17 cellular contexts compared by ENCODE assay signal in the genomic region with DNA sequence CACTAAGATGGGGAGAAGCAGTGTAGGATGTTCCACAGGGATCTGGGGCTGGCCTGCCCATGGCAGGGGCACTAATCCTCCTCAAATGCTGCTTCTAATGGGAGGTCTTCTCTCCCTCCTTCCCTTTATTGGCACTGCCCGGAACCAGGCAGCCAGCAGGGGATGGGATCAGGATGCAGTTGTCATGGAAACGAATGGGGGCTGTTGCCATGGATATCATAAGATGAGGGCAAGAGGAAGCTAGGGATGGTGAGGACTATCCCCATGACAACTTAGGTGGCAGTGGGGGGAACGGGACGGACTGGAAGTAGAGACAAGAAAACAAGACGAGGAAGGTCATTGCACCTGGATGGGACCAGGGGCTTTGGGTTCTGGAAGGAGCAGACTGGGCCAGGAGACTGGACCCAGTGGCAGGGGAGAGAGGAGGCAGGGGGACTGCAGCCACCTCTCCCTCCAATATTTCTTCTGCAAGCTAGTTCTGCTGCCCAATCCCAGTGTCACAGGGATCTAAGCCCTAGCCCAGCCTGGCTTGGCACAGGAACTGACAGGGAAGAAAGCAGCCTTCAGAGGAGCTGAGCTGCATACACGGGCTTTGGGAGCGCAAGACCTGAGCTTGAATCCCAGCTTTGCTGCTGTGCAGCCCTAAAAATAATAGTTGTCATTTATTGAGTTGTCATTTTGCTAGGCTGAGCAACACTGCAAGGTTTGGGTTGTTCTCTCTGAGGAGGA. TPM values are rescaled to one million over a fixed set of nuclear protein-coding genes. Genes with fewer than 3 reads are reported as not detected.
DNase-seq lines count a peak whose midpoint lies in the region; ATAC-seq, FAIRE-seq and TF ChIP-seq lines count a peak whose summit lies in the region.
"Had no signal": no experiment of that assay in that cellular context is flagged by ENCODE, and none has a peak within 500 bp of the region (broad histone marks: within the 10 kb centered on the region; RNA-seq: fewer than 3 reads in every experiment).

No MANE protein-coding gene starts in this region.

- no peak overlapping the region for H3K27ac Mint-ChIP-seq in activated CD4-positive, alpha-beta memory T cell treated with anti-CD3 and anti-CD28 coated beads, Interleukin-2, amount 10 ng/mL, durations not matched to agents 7 days and 5 days
- H3K27ac Mint-ChIP-seq in activated CD4-positive, alpha-beta memory T cell treated with anti-CD3 and anti-CD28 coated beads for 36 hours: no peak overlapping the region
- H3K27ac Mint-ChIP-seq: GM23338 had no signal

- H3K9me3 Mint-ChIP-seq in activated CD4-positive, alpha-beta memory T cell treated with anti-CD3 and anti-CD28 coated beads, Interleukin-2, amount 10 ng/mL, durations not matched to agents 7 days and 5 days: no peaks in the 10 kb centered on the region
- no peaks in the 10 kb centered on the region for H3K9me3 Mint-ChIP-seq in activated CD4-positive, alpha-beta memory T cell treated with anti-CD3 and anti-CD28 coated beads for 36 hours
- H3K9me3 Mint-ChIP-seq: activated CD4-positive, alpha-beta T cell treated with anti-CD3 and anti-CD28 coated beads, Interleukin-2, amount 10 ng/mL, durations not matched to agents 7 days and 5 days; neural crest cell had no signal

- H3K9ac ChIP-seq in IMR-90 (ENCODE audit: low read depth, low read length) (no peak overlapping the region), K562 (ENCODE audit: insufficient read depth in 1 of 2, low read depth in 2 of 2, low read length in 2 of 2) (peak overlapping the region in 1 of 2 experiments; percentile 61; a peak in 1 of 4 replicates)

- 0 out of 4 replicates have a peak overlapping the region, but pooled peaks of 1 of the 2 experiments have one; percentile 11 for H4K8ac ChIP-seq in IMR-90 (ENCODE audit: low read depth in 2 of 2, low read length in 2 of 2)

- no peaks in the 10 kb centered on the region; the same call in 1 of the 3 replicates for H3K79me2 ChIP-seq in K562 (ENCODE audit: control insufficient read depth, insufficient read depth, low read length)

- H3K9me3 ChIP-seq in IMR-90 (ENCODE audit: control insufficient read depth, insufficient read depth, low read length) (no peaks in the 10 kb centered on the region), K562 (replicated peaks; ENCODE audit: control insufficient read depth, insufficient read depth, low read depth, low read length) (no peaks in the 10 kb centered on the region), neutrophil (no peaks in the 10 kb centered on the region)
- H3K9me3 ChIP-seq: Caco-2, SJSA1 had no signal

- BruUV-seq in IMR-90 (replicated peaks; lab: Mats Ljungman, UMichigan): no TSS peak
- no TSS peak for BruUV-seq in K562 (replicated peaks; lab: Mats Ljungman, UMichigan)

- peaks cover 32% of the 10 kb centered on the region; the same call in 1 of the 2 replicates for H3K27me3 ChIP-seq in IMR-90 (ENCODE audit: control insufficient read depth, insufficient read depth, low read length)
- H3K27me3 ChIP-seq in K562 (ENCODE audit: control insufficient read depth in 2 of 2, insufficient read depth in 2 of 2, low read length in 2 of 2): no peaks in the 10 kb centered on the region
- peaks cover 14% of the 10 kb centered on the region for H3K27me3 ChIP-seq in neutrophil
- H3K27me3 ChIP-seq: SJSA1 had no signal

- DNase-seq in activated CD4-positive, alpha-beta memory T cell treated with anti-CD3 and anti-CD28 coated beads, Interleukin-2, amount 10 ng/mL, durations not matched to agents 7 days and 5 days: no peak
- DNase-seq in activated CD4-positive, alpha-beta memory T cell treated with anti-CD3 and anti-CD28 coated beads for 36 hours: no peak
- no peak for DNase-seq in IMR-90
- no peak for DNase-seq in K562 (ENCODE audit: extremely low read depth in 1 of 4, low spot score in 3 of 4)
- DNase-seq in NCI-H2171 (lab: John Stamatoyannopoulos, UW): no peak
- DNase-seq in GM19238 (ENCODE audit: insufficient read length, low spot score): no peak
- DNase-seq: activated effector memory CD4-positive, alpha-beta T cell treated with Interleukin-2 at 50 U/mL for 16 hours; Caco-2; Karpas-422; NCI-H345; retina had no signal

- no peak overlapping the region for H3K23ac ChIP-seq in IMR-90 (ENCODE audit: low read depth, low read length)

- H2BK15ac ChIP-seq in IMR-90 (ENCODE audit: low read depth, low read length): no peak overlapping the region

- CTCF ChIA-PET in activated CD4-positive, alpha-beta memory T cell treated with anti-CD3 and anti-CD28 coated beads, Interleukin-2, amount 10 ng/mL, durations not matched to agents 7 days and 5 days (lab: Charles Lee): interaction anchor here (1.0 to 1.4 kb wide), 4 partner anchors 10 to 20 kb away, joined by 3 to 4 read pairs (median 3); no protein-coding TSS in a partner anchor
- CTCF ChIA-PET in activated CD4-positive, alpha-beta memory T cell treated with anti-CD3 and anti-CD28 coated beads for 36 hours (lab: Charles Lee): interaction anchor here (1.4 to 1.5 kb wide), 2 partner anchors 22 to 23 kb away, joined by 3 to 4 read pairs; no protein-coding TSS in a partner anchor
- CTCF ChIA-PET in IMR-90 (lab: Yijun Ruan, JAX) (interaction anchor here (0.6 kb wide), 1 partner anchor 15 kb away, joined by 3 read pairs; no protein-coding TSS in a partner anchor), K562 (lab: Yijun Ruan, JAX; ENCODE audit: low intra/inter-chr PET ratio) (no interaction called here)

- H3K27ac ChIP-seq in IMR-90 (ENCODE audit: insufficient read depth, low read length) (no peak overlapping the region), K562 (ENCODE audit: extremely low read depth, low read depth, low read length) (no peak overlapping the region), neutrophil (peak overlapping the region; percentile 35)
- H3K27ac ChIP-seq: SJSA1 had no signal

- H3K4me3 ChIP-seq in IMR-90 (ENCODE audit: insufficient read depth, low read depth, low read length) (no peak overlapping the region), K562 (no peak overlapping the region), neutrophil (ENCODE audit: low read depth in 1 of 2, low read length in 1 of 2) (no peak overlapping the region)
- H3K4me3 ChIP-seq: GM23338, SJSA1 had no signal

- TF ChIP-seq CTCF in IMR-90 (conservative IDR thresholded peaks at IDR 0.05; ENCODE audit: low read depth, low read length) (no peak), K562 (IDR thresholded peaks at IDR 0.05 in 2 of 3, conservative IDR thresholded peaks at IDR 0.05 in 1 of 3; ENCODE audit: insufficient read depth in 2 of 3, low read depth in 1 of 3, low read length in 3 of 3) (no peak), neutrophil (IDR thresholded peaks at IDR 0.05) (no peak)

- no peak overlapping the region for H4K5ac ChIP-seq in IMR-90 (ENCODE audit: low read depth, low read length)

- peaks cover 23% of the 10 kb centered on the region; the same call in 1 of the 2 replicates for H4K20me1 ChIP-seq in IMR-90 (ENCODE audit: insufficient read depth, low read length)
- no peaks in the 10 kb centered on the region for H4K20me1 ChIP-seq in K562 (replicated peaks; ENCODE audit: control insufficient read depth, insufficient read depth, low read length)

- no peak overlapping the region for H2BK5ac ChIP-seq in IMR-90 (ENCODE audit: low read depth, low read length, poor library complexity, severe bottlenecking)

- no peak overlapping the region for H3K56ac ChIP-seq in IMR-90 (ENCODE audit: extremely low read depth, insufficient read depth, low read length)

- 80% methylated on average over 2 of the region's 7 CpGs; no CpG with 5 or more reads in 1 of the 2 experiments for WGBS in IMR-90 (ENCODE audit: extremely low coverage in 2 of 2, insufficient read length in 1 of 2), 2 experiments
- WGBS in K562 (ENCODE audit: insufficient coverage, low coverage, missing lambda C conversion rate): 66% methylated on average over 6 of the region's 7 CpGs

- peaks cover 3% of the 10 kb centered on the region for H3K27me3 Mint-ChIP-seq in activated CD4-positive, alpha-beta memory T cell treated with anti-CD3 and anti-CD28 coated beads, Interleukin-2, amount 10 ng/mL, durations not matched to agents 7 days and 5 days
- no peaks in the 10 kb centered on the region for H3K27me3 Mint-ChIP-seq in activated CD4-positive, alpha-beta memory T cell treated with anti-CD3 and anti-CD28 coated beads for 36 hours

- intact Hi-C loops in activated CD4-positive, alpha-beta memory T cell treated with anti-CD3 and anti-CD28 coated beads for 36 hours (cut with micrococcal nuclease): no loop called here
- intact Hi-C loops in IMR-90 (cut with micrococcal nuclease): no loop called here
- intact Hi-C loops in K562 (cut with micrococcal nuclease): no loop called here

- H3K18ac ChIP-seq in IMR-90 (ENCODE audit: low read depth, low read length): no peak overlapping the region

- H3K4me2 ChIP-seq in IMR-90 (ENCODE audit: low read depth, low read length) (no peak overlapping the region), K562 (ENCODE audit: insufficient read depth, low read length) (peak overlapping the region; percentile 43; the same call in 1 of the 2 replicates)
- H3K4me2 ChIP-seq: GM23338 had no signal

- in situ Hi-C loops in IMR-90 (cut with MboI; ENCODE audit: low sequenced_read_pairs) (no loop called here), K562 (cut with MboI) (no loop called here)

- H3K14ac ChIP-seq in IMR-90 (replicated peaks; ENCODE audit: low read depth, low read length): no peak overlapping the region

- TF ChIP-seq EP300 in K562 (IDR thresholded peaks at IDR 0.05; ENCODE audit: low read length): no peak

- peak overlapping the region; percentile 11; the same call in 1 of the 2 replicates for H2BK20ac ChIP-seq in IMR-90 (ENCODE audit: low read depth, low read length)

- H2AFZ ChIP-seq in IMR-90 (replicated peaks; ENCODE audit: low read length, poor library complexity) (no peak overlapping the region), K562 (ENCODE audit: low read depth, low read length) (peak overlapping the region; percentile 65; the same call in 1 of the 2 replicates)
- H2AFZ ChIP-seq: GM23338 had no signal

- peak overlapping the region; percentile 39; the same call in 1 of the 2 replicates for H2AK5ac ChIP-seq in IMR-90 (ENCODE audit: low read depth, low read length)

- no peaks in the 10 kb centered on the region for H3K36me3 ChIP-seq in IMR-90 (ENCODE audit: control insufficient read depth, insufficient read depth, low read length)
- peaks cover 2% of the 10 kb centered on the region; the same call in 1 of the 3 replicates for H3K36me3 ChIP-seq in K562 (ENCODE audit: control insufficient read depth, insufficient read depth, low read length)
- no peaks in the 10 kb centered on the region for H3K36me3 ChIP-seq in neutrophil
- H3K36me3 ChIP-seq: SJSA1 had no signal

- peaks cover 24% of the 10 kb centered on the region for H3K4me1 ChIP-seq in IMR-90 (ENCODE audit: control insufficient read depth, insufficient read depth, low read length)
- peaks cover 48 to 49% of the 10 kb centered on the region in 2 experiments; a peak in 4 of 5 replicates for H3K4me1 ChIP-seq in K562 (replicated peaks in 1 of 2; ENCODE audit: control insufficient read depth in 2 of 2, insufficient read depth in 2 of 2, low read length in 2 of 2)
- H3K4me1 ChIP-seq in neutrophil (ENCODE audit: control insufficient read depth in 1 of 2, insufficient read depth in 1 of 2, low read depth in 1 of 2, low read length in 1 of 2): peaks cover 13 to 15% of the 10 kb centered on the region in 2 experiments
- H3K4me1 ChIP-seq: Caco-2 had no signal

- peak overlapping the region; percentile 3 for H3K4me3 Mint-ChIP-seq in activated CD4-positive, alpha-beta memory T cell treated with anti-CD3 and anti-CD28 coated beads, Interleukin-2, amount 10 ng/mL, durations not matched to agents 7 days and 5 days
- H3K4me3 Mint-ChIP-seq in activated CD4-positive, alpha-beta memory T cell treated with anti-CD3 and anti-CD28 coated beads for 36 hours: no peak overlapping the region
- H3K4me3 Mint-ChIP-seq: activated CD4-positive, alpha-beta T cell treated with anti-CD3 and anti-CD28 coated beads, Interleukin-2, amount 10 ng/mL, durations not matched to agents 7 days and 5 days; GM23338; neural crest cell had no signal

- no peaks in the 10 kb centered on the region for H3K36me3 Mint-ChIP-seq in activated CD4-positive, alpha-beta memory T cell treated with anti-CD3 and anti-CD28 coated beads, Interleukin-2, amount 10 ng/mL, durations not matched to agents 7 days and 5 days (ENCODE audit: low read depth)
- no peaks in the 10 kb centered on the region for H3K36me3 Mint-ChIP-seq in activated CD4-positive, alpha-beta memory T cell treated with anti-CD3 and anti-CD28 coated beads for 36 hours

- no peak for ATAC-seq in IMR-90 (ENCODE audit: low read depth)
- no peak for ATAC-seq in K562
- no peak for ATAC-seq in GM19463 (IDR thresholded peaks at IDR 0.05; ENCODE audit: unreplicated experiment)
- ATAC-seq: GM23338 had no signal

- H3K4ac ChIP-seq in IMR-90 (ENCODE audit: low read depth, low read length): peak overlapping the region; percentile 25; the same call in 1 of the 2 replicates

- POLR2A ChIA-PET in activated CD4-positive, alpha-beta memory T cell treated with anti-CD3 and anti-CD28 coated beads, Interleukin-2, amount 10 ng/mL, durations not matched to agents 7 days and 5 days (lab: Charles Lee): interaction anchor here (1.7 to 2.4 kb wide), 2 partner anchors 10 to 37 kb away, joined by 6 to 11 read pairs; partner anchors contain the start of gene KDM5C
- POLR2A ChIA-PET in activated CD4-positive, alpha-beta memory T cell treated with anti-CD3 and anti-CD28 coated beads for 36 hours (lab: Charles Lee): interaction anchor here (1.3 kb wide), 1 partner anchor 37 kb away, joined by 5 read pairs; no protein-coding TSS in a partner anchor
- POLR2A ChIA-PET in IMR-90 (lab: Charles Lee; ENCODE audit: unreplicated experiment): no interaction called here
- POLR2A ChIA-PET in K562 (lab: Yijun Ruan, JAX): interaction anchor here (0.6 to 1.0 kb wide), 3 partner anchors 8 to 160 kb away, joined by 3 to 4 read pairs (median 4); partner anchors contain the start of genes RIBC1 and SMC1A

- TF ChIP-seq RAD21 in IMR-90 (IDR thresholded peaks at IDR 0.05; ENCODE audit: low read length): no peak
- TF ChIP-seq RAD21 in K562 (CRISPR knock-in tag; conservative IDR thresholded peaks at IDR 0.05 in 1 of 2, IDR thresholded peaks at IDR 0.05 in 1 of 2): no peak

- H3K79me1 ChIP-seq in IMR-90 (ENCODE audit: low read depth in 1 of 2, low read length in 2 of 2): peaks cover 0 to 17% of the 10 kb centered on the region in 2 experiments; a peak in 1 of 4 replicates

- peaks cover 40% of the 10 kb centered on the region for H3K4me1 Mint-ChIP-seq in activated CD4-positive, alpha-beta memory T cell treated with anti-CD3 and anti-CD28 coated beads, Interleukin-2, amount 10 ng/mL, durations not matched to agents 7 days and 5 days
- peaks cover 30% of the 10 kb centered on the region for H3K4me1 Mint-ChIP-seq in activated CD4-positive, alpha-beta memory T cell treated with anti-CD3 and anti-CD28 coated beads for 36 hours (ENCODE audit: low read depth)

- dilution Hi-C loops in IMR-90 (cut with HindIII; ENCODE audit: low sequenced_read_pairs, unreplicated experiment): no loop called here

- H2BK120ac ChIP-seq in IMR-90 (ENCODE audit: low read depth, low read length): peak overlapping the region; percentile 49; the same call in 1 of the 2 replicates

- H2AK9ac ChIP-seq in IMR-90 (replicated peaks; ENCODE audit: low read depth, low read length, poor library complexity): no peak overlapping the region

- peak overlapping the region; percentile 19; the same call in 1 of the 2 replicates for H4K91ac ChIP-seq in IMR-90 (ENCODE audit: insufficient read depth, low read depth, low read length)

- FAIRE-seq in K562 (lab: Jason Lieb, UNC): no peak

- H3K9me1 ChIP-seq in IMR-90 (ENCODE audit: insufficient read depth, low read length) (peaks cover 24% of the 10 kb centered on the region), K562 (ENCODE audit: control insufficient read depth, insufficient read depth, low read length) (no peaks in the 10 kb centered on the region)

- TF ChIP-seq POLR2A in IMR-90 (IDR thresholded peaks at IDR 0.05; ENCODE audit: low read depth, low read length): no peak
- TF ChIP-seq POLR2A in K562 (conservative IDR thresholded peaks at IDR 0.05): no peak

RNA-seq across cellular contexts. Expression of gene IQSEC2, which starts 19.0 kb away (rescaled TPM):
- under 1 TPM; 0.20 to 0.48 TPM for total RNA-seq in activated CD4-positive, alpha-beta memory T cell treated with anti-CD3 and anti-CD28 coated beads, Interleukin-2, amount 10 ng/mL, durations not matched to agents 7 days and 5 days
- total RNA-seq in activated CD4-positive, alpha-beta memory T cell treated with anti-CD3 and anti-CD28 coated beads for 36 hours: under 1 TPM; 0.39 to 0.74 TPM
- total RNA-seq in IMR-90 (2012; rRNA removed) (2.5 and 3.9 TPM in 2 replicates), K562 (2014; rRNA removed) (18.9 and 20.1 TPM in 2 replicates), K562 (2014; rRNA removed; fragmentation: Illumina TruSeq; extraction: Trizol) (12.3 TPM in 2 replicates), K562 (2015; rRNA removed; fragmentation: Illumina TruSeq; extraction: Trizol) (10.5 and 11.5 TPM in 2 replicates), K562 (2021) (35.9 and 41.8 TPM in 2 replicates)
- polyA plus RNA-seq in IMR-90 (2012; rRNA removed) (11.4 and 13.0 TPM in 2 replicates), K562 (2011; rRNA removed) (23.9 and 25.8 TPM in 2 replicates), K562 (2014; fragmentation: Illumina TruSeq; extraction: Trizol) (31.4 and 32.8 TPM in 2 replicates), K562 (2014; fragmentation: Nextera tagmentation; extraction: Ambion mirVana) (1 to 10 TPM; 2.7 to 2.8 TPM), K562 (2014; rRNA removed) (25.6 and 29.4 TPM in 2 replicates)
- 11.5 and 14.2 TPM in 2 replicates for polyA plus RNA-seq in IMR-90 (2012; cell fraction: cytosol; rRNA removed)
- 17.3 and 23.1 TPM in 2 replicates for polyA plus RNA-seq in IMR-90 (2012; cell fraction: nucleus; rRNA removed; ENCODE audit: low replicate concordance)
- 57.2 and 111 TPM in 2 replicates for total RNA-seq in K562 (2011; cell fraction: chromatin; rRNA removed; ENCODE audit: low replicate concordance)
- 39.6 and 44.2 TPM in 2 replicates for total RNA-seq in K562 (2011; cell fraction: nucleolus; rRNA removed)
- total RNA-seq in K562 (2011; cell fraction: nucleoplasm; rRNA removed): 63.2 and 85.5 TPM in 2 replicates
- 17.7 and 23.5 TPM in 2 replicates for polyA plus RNA-seq in K562 (2011; cell fraction: cytosol; rRNA removed)
- 55.7 and 92.8 TPM in 2 replicates for polyA plus RNA-seq in K562 (2011; cell fraction: nucleus; rRNA removed)
- polyA plus RNA-seq in K562 (2012): 24.4 and 70.9 TPM in 2 replicates
- 14.2 and 18.2 TPM in 2 replicates for polyA minus RNA-seq in K562 (2011; rRNA and poly(A)+ RNA removed)
- 16.8 and 18.3 TPM in 2 replicates for polyA minus RNA-seq in K562 (2011; cell fraction: cytosol; rRNA and poly(A)+ RNA removed)
- polyA minus RNA-seq in K562 (2011; cell fraction: nucleus; rRNA and poly(A)+ RNA removed): 32.3 and 34.9 TPM in 2 replicates

RNA-seq across cellular contexts. Expression of gene KDM5C, which starts 37.3 kb away (rescaled TPM):
- total RNA-seq in activated CD4-positive, alpha-beta memory T cell treated with anti-CD3 and anti-CD28 coated beads, Interleukin-2, amount 10 ng/mL, durations not matched to agents 7 days and 5 days: 10 to 100 TPM; 95.5 to 99.9 TPM
- 10 to 100 TPM; 77.6 to 86.0 TPM for total RNA-seq in activated CD4-positive, alpha-beta memory T cell treated with anti-CD3 and anti-CD28 coated beads for 36 hours
- total RNA-seq in IMR-90 (2012; rRNA removed) (65.8 and 84.6 TPM in 2 replicates), K562 (2014; rRNA removed) (61.1 and 82.1 TPM in 2 replicates), K562 (2014; rRNA removed; fragmentation: Illumina TruSeq; extraction: Trizol) (44.5 and 53.1 TPM in 2 replicates), K562 (2015; rRNA removed; fragmentation: Illumina TruSeq; extraction: Trizol) (41.4 and 43.4 TPM in 2 replicates), K562 (2021) (110 and 136 TPM in 2 replicates)
- polyA plus RNA-seq in IMR-90 (2012; rRNA removed) (75.4 and 75.8 TPM in 2 replicates), K562 (2011; rRNA removed) (52.4 and 82.6 TPM in 2 replicates), K562 (2014; fragmentation: Illumina TruSeq; extraction: Trizol) (59.1 and 66.6 TPM in 2 replicates), K562 (2014; fragmentation: Nextera tagmentation; extraction: Ambion mirVana) (under 1 TPM; 0.62 to 0.83 TPM), K562 (2014; rRNA removed) (44.0 and 64.7 TPM in 2 replicates)
- 55.1 and 56.5 TPM in 2 replicates for polyA plus RNA-seq in IMR-90 (2012; cell fraction: cytosol; rRNA removed)
- polyA plus RNA-seq in IMR-90 (2012; cell fraction: nucleus; rRNA removed; ENCODE audit: low replicate concordance): 183 and 297 TPM in 2 replicates
- 402 and 573 TPM in 2 replicates for total RNA-seq in K562 (2011; cell fraction: chromatin; rRNA removed; ENCODE audit: low replicate concordance)
- total RNA-seq in K562 (2011; cell fraction: nucleolus; rRNA removed): 257 and 272 TPM in 2 replicates
- 184 and 231 TPM in 2 replicates for total RNA-seq in K562 (2011; cell fraction: nucleoplasm; rRNA removed)
- polyA plus RNA-seq in K562 (2011; cell fraction: cytosol; rRNA removed): 45.7 and 53.1 TPM in 2 replicates
- 311 and 369 TPM in 2 replicates for polyA plus RNA-seq in K562 (2011; cell fraction: nucleus; rRNA removed)
- 64.3 and 71.8 TPM in 2 replicates for polyA plus RNA-seq in K562 (2012)
- 81.5 and 92.7 TPM in 2 replicates for polyA minus RNA-seq in K562 (2011; rRNA and poly(A)+ RNA removed)
- 71.3 and 80.0 TPM in 2 replicates for polyA minus RNA-seq in K562 (2011; cell fraction: cytosol; rRNA and poly(A)+ RNA removed)
- polyA minus RNA-seq in K562 (2011; cell fraction: nucleus; rRNA and poly(A)+ RNA removed): 113 and 144 TPM in 2 replicates
